ENCODE assay signal across 1 cellular context in the genomic region with DNA sequence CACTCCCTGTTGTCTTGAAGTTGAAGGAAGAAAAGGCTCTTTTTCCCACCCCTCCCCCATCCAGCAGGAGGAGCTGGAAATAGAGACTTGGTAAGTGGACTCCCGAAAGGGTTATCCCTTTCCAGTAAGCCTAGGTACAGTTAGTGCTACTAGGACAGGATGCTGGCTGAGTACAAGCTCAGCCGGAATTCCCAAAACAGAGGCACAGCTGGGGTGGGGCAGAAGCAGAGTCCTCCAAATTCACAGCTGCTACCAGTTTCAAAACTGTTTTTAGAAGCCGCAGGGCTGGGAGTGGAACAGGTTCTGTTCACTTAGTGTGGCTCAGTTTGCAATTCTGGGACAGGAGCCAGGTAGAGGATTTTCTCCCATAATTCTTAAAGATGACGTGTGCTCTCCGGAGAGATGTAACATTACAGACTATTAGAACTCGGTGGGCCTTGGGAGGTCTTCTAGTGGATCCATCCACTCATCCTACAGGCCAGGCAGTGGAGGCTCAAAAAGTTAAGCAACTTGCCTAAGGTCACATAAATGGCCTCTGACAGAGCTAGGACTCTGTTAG.
TF ChIP-seq lines count a peak whose summit lies in the region.

No MANE protein-coding gene starts in this region.

TF ChIP-seq in HepG2, 621 proteins besides CTCF, POLR2A, EP300 and RAD21:
- TF ChIP-seq, protein P1, sequence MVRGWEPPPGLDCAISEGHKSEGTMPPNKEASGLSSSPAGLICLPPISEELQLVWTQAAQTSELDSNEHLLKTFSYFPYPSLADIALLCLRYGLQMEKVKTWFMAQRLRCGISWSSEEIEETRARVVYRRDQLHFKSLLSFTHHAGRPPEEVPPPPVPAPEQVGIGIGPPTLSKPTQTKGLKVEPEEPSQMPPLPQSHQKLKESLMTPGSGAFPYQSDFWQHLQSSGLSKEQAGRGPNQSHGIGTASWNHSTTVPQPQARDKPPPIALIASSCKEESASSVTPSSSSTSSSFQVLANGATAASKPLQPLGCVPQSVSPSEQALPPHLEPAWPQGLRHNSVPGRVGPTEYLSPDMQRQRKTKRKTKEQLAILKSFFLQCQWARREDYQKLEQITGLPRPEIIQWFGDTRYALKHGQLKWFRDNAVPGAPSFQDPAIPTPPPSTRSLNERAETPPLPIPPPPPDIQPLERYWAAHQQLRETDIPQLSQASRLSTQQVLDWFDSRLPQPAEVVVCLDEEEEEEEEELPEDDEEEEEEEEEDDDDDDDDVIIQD (CRISPR knock-in tag; IDR thresholded peaks at IDR 0.05; ENCODE audit: low read depth), result no peak
- TF ChIP-seq ZNF567 (CRISPR knock-in tag; IDR thresholded peaks at IDR 0.05; ENCODE audit: borderline replicate concordance) (0 out of 2 replicates have a peak, but pooled peaks have one; percentile 29), KDM4B (CRISPR knock-in tag; IDR thresholded peaks at IDR 0.05) (peak; percentile 41; the same call in 1 of the 2 replicates), POGZ (CRISPR knock-in tag; IDR thresholded peaks at IDR 0.05) (0 out of 2 replicates have a peak, but pooled peaks have one; percentile 13), ZNF143 (CRISPR knock-in tag; IDR thresholded peaks at IDR 0.05) (0 out of 2 replicates have a peak, but pooled peaks have one; percentile 36), ZNF44 (CRISPR knock-in tag; IDR thresholded peaks at IDR 0.05) (0 out of 2 replicates have a peak, but pooled peaks have one; percentile 49), ZNF652 (CRISPR knock-in tag; IDR thresholded peaks at IDR 0.05; ENCODE audit: borderline replicate concordance, low read depth) (0 out of 2 replicates have a peak, but pooled peaks have one; percentile 39), CREB1 (IDR thresholded peaks at IDR 0.05) (no peak), CREB1 (CRISPR knock-in tag; IDR thresholded peaks at IDR 0.05) (peak; percentile 29; the same call in 1 of the 2 replicates), SUZ12 (IDR thresholded peaks at IDR 0.05; ENCODE audit: low read depth, low read length) (no peak), ZSCAN20 (CRISPR knock-in tag; IDR thresholded peaks at IDR 0.05; ENCODE audit: borderline replicate concordance) (no peak), ZNF501 (CRISPR knock-in tag; IDR thresholded peaks at IDR 0.05) (peak; percentile 28; the same call in 1 of the 2 replicates), GLI4 (CRISPR knock-in tag; IDR thresholded peaks at IDR 0.05; ENCODE audit: borderline replicate concordance) (0 out of 2 replicates have a peak, but pooled peaks have one; percentile 35), SAP130 (CRISPR knock-in tag; IDR thresholded peaks at IDR 0.05; ENCODE audit: low read depth) (0 out of 2 replicates have a peak, but pooled peaks have one; percentile 12), SALL1 (CRISPR knock-in tag; IDR thresholded peaks at IDR 0.05) (peak; percentile 47; the same call in 1 of the 2 replicates), NR2F1 (CRISPR knock-in tag; IDR thresholded peaks at IDR 0.05) (0 out of 4 replicates have a peak, but pooled peaks of 1 of the 2 experiments have one; percentile 32), CEBPB (IDR thresholded peaks at IDR 0.05; ENCODE audit: borderline replicate concordance, low read depth, low read length) (peak; percentile 65; the same call in 1 of the 2 replicates), NR2F6 (IDR thresholded peaks at IDR 0.05) (0 out of 2 replicates have a peak, but pooled peaks have one; percentile 16), NR2F6 (CRISPR knock-in tag; IDR thresholded peaks at IDR 0.05) (no peak), FOSL2 (CRISPR knock-in tag; IDR thresholded peaks at IDR 0.05) (no peak), CEBPG (CRISPR knock-in tag; IDR thresholded peaks at IDR 0.05) (peak; percentile 65), PRPF4 (IDR thresholded peaks at IDR 0.05; ENCODE audit: low read depth, low read length, poor library complexity, severe bottlenecking) (peak; percentile 7), MED1 (CRISPR knock-in tag; IDR thresholded peaks at IDR 0.05) (0 out of 2 replicates have a peak, but pooled peaks have one; percentile 36), ZMYM4 (CRISPR knock-in tag; IDR thresholded peaks at IDR 0.05) (peak; percentile 16; the same call in 1 of the 2 replicates), ZNF331 (CRISPR knock-in tag; IDR thresholded peaks at IDR 0.05) (no peak), MAF1 (CRISPR knock-in tag; IDR thresholded peaks at IDR 0.05; ENCODE audit: borderline replicate concordance) (no peak), SNRNP70 (IDR thresholded peaks at IDR 0.05; ENCODE audit: low read depth, low read length) (no peak)
- TF ChIP-seq, protein P2, sequence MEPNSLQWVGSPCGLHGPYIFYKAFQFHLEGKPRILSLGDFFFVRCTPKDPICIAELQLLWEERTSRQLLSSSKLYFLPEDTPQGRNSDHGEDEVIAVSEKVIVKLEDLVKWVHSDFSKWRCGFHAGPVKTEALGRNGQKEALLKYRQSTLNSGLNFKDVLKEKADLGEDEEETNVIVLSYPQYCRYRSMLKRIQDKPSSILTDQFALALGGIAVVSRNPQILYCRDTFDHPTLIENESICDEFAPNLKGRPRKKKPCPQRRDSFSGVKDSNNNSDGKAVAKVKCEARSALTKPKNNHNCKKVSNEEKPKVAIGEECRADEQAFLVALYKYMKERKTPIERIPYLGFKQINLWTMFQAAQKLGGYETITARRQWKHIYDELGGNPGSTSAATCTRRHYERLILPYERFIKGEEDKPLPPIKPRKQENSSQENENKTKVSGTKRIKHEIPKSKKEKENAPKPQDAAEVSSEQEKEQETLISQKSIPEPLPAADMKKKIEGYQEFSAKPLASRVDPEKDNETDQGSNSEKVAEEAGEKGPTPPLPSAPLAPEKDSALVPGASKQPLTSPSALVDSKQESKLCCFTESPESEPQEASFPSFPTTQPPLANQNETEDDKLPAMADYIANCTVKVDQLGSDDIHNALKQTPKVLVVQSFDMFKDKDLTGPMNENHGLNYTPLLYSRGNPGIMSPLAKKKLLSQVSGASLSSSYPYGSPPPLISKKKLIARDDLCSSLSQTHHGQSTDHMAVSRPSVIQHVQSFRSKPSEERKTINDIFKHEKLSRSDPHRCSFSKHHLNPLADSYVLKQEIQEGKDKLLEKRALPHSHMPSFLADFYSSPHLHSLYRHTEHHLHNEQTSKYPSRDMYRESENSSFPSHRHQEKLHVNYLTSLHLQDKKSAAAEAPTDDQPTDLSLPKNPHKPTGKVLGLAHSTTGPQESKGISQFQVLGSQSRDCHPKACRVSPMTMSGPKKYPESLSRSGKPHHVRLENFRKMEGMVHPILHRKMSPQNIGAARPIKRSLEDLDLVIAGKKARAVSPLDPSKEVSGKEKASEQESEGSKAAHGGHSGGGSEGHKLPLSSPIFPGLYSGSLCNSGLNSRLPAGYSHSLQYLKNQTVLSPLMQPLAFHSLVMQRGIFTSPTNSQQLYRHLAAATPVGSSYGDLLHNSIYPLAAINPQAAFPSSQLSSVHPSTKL (CRISPR knock-in tag; IDR thresholded peaks at IDR 0.05), result peak; percentile 11; the same call in 1 of the 2 replicates
- TF ChIP-seq, protein P3, sequence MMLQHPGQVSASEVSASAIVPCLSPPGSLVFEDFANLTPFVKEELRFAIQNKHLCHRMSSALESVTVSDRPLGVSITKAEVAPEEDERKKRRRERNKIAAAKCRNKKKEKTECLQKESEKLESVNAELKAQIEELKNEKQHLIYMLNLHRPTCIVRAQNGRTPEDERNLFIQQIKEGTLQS (CRISPR knock-in tag; IDR thresholded peaks at IDR 0.05), result no peak
- TF ChIP-seq, protein P4, sequence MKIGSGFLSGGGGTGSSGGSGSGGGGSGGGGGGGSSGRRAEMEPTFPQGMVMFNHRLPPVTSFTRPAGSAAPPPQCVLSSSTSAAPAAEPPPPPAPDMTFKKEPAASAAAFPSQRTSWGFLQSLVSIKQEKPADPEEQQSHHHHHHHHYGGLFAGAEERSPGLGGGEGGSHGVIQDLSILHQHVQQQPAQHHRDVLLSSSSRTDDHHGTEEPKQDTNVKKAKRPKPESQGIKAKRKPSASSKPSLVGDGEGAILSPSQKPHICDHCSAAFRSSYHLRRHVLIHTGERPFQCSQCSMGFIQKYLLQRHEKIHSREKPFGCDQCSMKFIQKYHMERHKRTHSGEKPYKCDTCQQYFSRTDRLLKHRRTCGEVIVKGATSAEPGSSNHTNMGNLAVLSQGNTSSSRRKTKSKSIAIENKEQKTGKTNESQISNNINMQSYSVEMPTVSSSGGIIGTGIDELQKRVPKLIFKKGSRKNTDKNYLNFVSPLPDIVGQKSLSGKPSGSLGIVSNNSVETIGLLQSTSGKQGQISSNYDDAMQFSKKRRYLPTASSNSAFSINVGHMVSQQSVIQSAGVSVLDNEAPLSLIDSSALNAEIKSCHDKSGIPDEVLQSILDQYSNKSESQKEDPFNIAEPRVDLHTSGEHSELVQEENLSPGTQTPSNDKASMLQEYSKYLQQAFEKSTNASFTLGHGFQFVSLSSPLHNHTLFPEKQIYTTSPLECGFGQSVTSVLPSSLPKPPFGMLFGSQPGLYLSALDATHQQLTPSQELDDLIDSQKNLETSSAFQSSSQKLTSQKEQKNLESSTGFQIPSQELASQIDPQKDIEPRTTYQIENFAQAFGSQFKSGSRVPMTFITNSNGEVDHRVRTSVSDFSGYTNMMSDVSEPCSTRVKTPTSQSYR (CRISPR knock-in tag; IDR thresholded peaks at IDR 0.05; ENCODE audit: borderline replicate concordance), result peak; percentile 89
